In the genomic region with DNA sequence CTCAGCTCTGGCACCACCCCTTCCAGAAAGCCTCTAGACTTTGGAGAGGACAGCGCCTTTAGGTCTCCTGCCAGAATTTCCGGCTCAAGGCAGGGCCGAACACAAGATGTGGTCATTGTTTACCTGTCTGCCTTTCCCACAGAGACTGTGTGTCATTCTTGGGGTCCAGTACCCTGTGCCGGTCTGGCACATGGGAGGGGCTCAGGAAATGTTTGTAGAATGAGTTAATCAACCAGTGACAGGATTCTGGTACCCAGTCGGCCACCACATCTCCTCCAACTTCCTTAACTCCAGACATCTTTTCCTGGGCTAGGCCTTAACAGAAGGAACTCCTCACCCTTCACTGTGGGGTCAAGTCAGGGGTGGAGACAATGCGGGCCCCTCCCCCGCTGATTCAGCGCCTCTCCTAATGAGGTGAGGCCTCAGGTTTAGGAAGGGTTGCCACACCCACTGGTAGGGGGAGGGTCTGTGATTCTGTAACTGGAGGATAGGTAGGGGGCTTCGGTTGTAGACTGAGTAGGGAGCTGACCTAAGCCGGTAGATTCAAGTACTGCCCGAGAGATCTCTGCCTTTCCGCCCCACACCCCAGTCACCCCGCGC, we compare ENCODE assay signal across 8 cellular contexts. TPM values are rescaled to one million over a fixed set of nuclear protein-coding genes. Genes with fewer than 3 reads are reported as not detected.
DNase-seq lines count a peak whose midpoint lies in the region; ATAC-seq and TF ChIP-seq lines count a peak whose summit lies in the region.

No MANE protein-coding gene starts in this region.

- H3K4me3 ChIP-seq in SU-DHL-6 (ENCODE audit: insufficient read depth, low read length, poor library complexity, severe bottlenecking) (peak overlapping the region; percentile 78), ectodermal cell (ENCODE audit: insufficient read depth, low read depth, low read length) (peak overlapping the region; percentile 54), mucosa of descending colon (no peak overlapping the region), tibial artery (peak overlapping the region; percentile 89)

- H3K4me1 ChIP-seq in ectodermal cell (ENCODE audit: control insufficient read depth, insufficient read depth, low read length) (peaks cover 36% of the 10 kb centered on the region), mucosa of descending colon (ENCODE audit: low read depth) (peaks cover 43% of the 10 kb centered on the region), tibial artery (peaks cover 0 to 47% (median 29%) of the 10 kb centered on the region in 4 donors)

- peak overlapping the region; percentile 71 for H3K9ac ChIP-seq in SU-DHL-6 (ENCODE audit: low read length)

- no peak for TF ChIP-seq CTCF in SU-DHL-6 (IDR thresholded peaks at IDR 0.05; ENCODE audit: insufficient read depth, low read length, poor library complexity, severe bottlenecking)
- no peak for TF ChIP-seq CTCF in mucosa of descending colon (IDR thresholded peaks at IDR 0.05)
- TF ChIP-seq CTCF in tibial artery (IDR thresholded peaks at IDR 0.05) = no peak

- H4K20me1 ChIP-seq in SU-DHL-6 (ENCODE audit: low read depth, low read length) = no peaks in the 10 kb centered on the region

- H3K9me3 ChIP-seq in SU-DHL-6 (ENCODE audit: insufficient read depth, low read length) (no peaks in the 10 kb centered on the region), ectodermal cell (ENCODE audit: control insufficient read depth, low read length) (no peaks in the 10 kb centered on the region), mucosa of descending colon (no peaks in the 10 kb centered on the region), tibial artery (no peaks in the 10 kb centered on the region)

- WGBS in ectodermal cell, 2 experiments = 19 to 20% methylated on average over 14 of the region's 14 CpGs

- H3K27me3 ChIP-seq in SU-DHL-6 (ENCODE audit: low read length) (no peaks in the 10 kb centered on the region), ectodermal cell (ENCODE audit: control insufficient read depth, insufficient read depth, low read length, poor library complexity, severe bottlenecking) (no peaks in the 10 kb centered on the region), tibial artery (no peaks in the 10 kb centered on the region)

- no peak overlapping the region for H3K27ac ChIP-seq in SU-DHL-6 (ENCODE audit: low read depth, low read length)
- H3K27ac ChIP-seq in ectodermal cell (ENCODE audit: insufficient read depth, low read depth, low read length, poor library complexity, severe bottlenecking) = peak overlapping the region; percentile 94
- peak overlapping the region; percentile 96 to 100 for H3K27ac ChIP-seq in tibial artery

- peak; percentile 9 for ATAC-seq in HG03039 (IDR thresholded peaks at IDR 0.05; ENCODE audit: unreplicated experiment)
- peak; percentile 70 for ATAC-seq in mucosa of descending colon

- H2AFZ ChIP-seq in SU-DHL-6 (ENCODE audit: low read depth, low read length, severe bottlenecking) = peak overlapping the region; percentile 99

- H3K36me3 ChIP-seq in SU-DHL-6 (ENCODE audit: low read length) = no peaks in the 10 kb centered on the region
- no peaks in the 10 kb centered on the region for H3K36me3 ChIP-seq in ectodermal cell (ENCODE audit: control insufficient read depth, insufficient read depth, low read length)
- H3K36me3 ChIP-seq in mucosa of descending colon (ENCODE audit: low read depth) = no peaks in the 10 kb centered on the region
- H3K36me3 ChIP-seq in tibial artery = peaks cover 0 to 7% (median 7%) of the 10 kb centered on the region in 3 donors

- H3K79me2 ChIP-seq in SU-DHL-6 (ENCODE audit: insufficient read depth, low read length) = no peaks in the 10 kb centered on the region

- peak; percentile 27 for DNase-seq in NOMO-1 treated with DMSO at 0.1 percent for 48 hours (lab: John Stamatoyannopoulos, UW; ENCODE audit: unreplicated experiment)
- DNase-seq in NOMO-1 (lab: John Stamatoyannopoulos, UW; ENCODE audit: unreplicated experiment in 2 of 2) = no peak
- DNase-seq in mucosa of descending colon = peak; percentile 84 to 86 (median 85)
- peak; percentile 50 to 80 for DNase-seq in tibial artery
- DNase-seq in NCI-H526 treated with DMSO at 0.1 percent for 48 hours (lab: John Stamatoyannopoulos, UW) = no peak

- H3F3A ChIP-seq in SU-DHL-6 (ENCODE audit: insufficient read depth) = no peaks in the 10 kb centered on the region

- H3K4me2 ChIP-seq in SU-DHL-6 (ENCODE audit: low read depth, low read length, poor library complexity, severe bottlenecking) = peak overlapping the region; percentile 98

- H3K9me2 ChIP-seq in SU-DHL-6 (replicated peaks; ENCODE audit: insufficient read depth, low read length) = no peaks in the 10 kb centered on the region

- intact Hi-C loops in mucosa of descending colon (cut with DNase I, micrococcal nuclease) = no loop called here
- intact Hi-C loops in tibial artery (cut with DNase I; ENCODE audit: low total_unique reads) = no loop called here

RNA-seq across cellular contexts. Expression of gene PCDH1, which starts 29.3 kb away (rescaled TPM):
- 13.4 TPM for polyA plus RNA-seq in ectodermal cell (2013, experiment 1 of 4)
- polyA plus RNA-seq in ectodermal cell (2013, experiment 2 of 4) = 21.3 TPM
- polyA plus RNA-seq in ectodermal cell (2013, experiment 3 of 4) = 17.2 TPM
- polyA plus RNA-seq in ectodermal cell (2013, experiment 4 of 4) = 17.5 TPM
- total RNA-seq in mucosa of descending colon = 100 to 1,000 TPM in 2 of 3 donors, 10 to 100 TPM in 1; 75.1 to 159 (median 127) TPM

Comparison
In these comparisons a context has a peak if more than half of its experiments do, and no peak if none do; other contexts are left out.
1. DNase-seq: peak in NOMO-1 treated with DMSO at 0.1 percent for 48 hours (single experiment), mucosa of descending colon (3 of 3) and tibial artery (2 of 2); none in NOMO-1 (0 of 2) and NCI-H526 treated with DMSO at 0.1 percent for 48 hours (single experiment).